ENCODE assay signal across 12 cellular contexts in the genomic region with DNA sequence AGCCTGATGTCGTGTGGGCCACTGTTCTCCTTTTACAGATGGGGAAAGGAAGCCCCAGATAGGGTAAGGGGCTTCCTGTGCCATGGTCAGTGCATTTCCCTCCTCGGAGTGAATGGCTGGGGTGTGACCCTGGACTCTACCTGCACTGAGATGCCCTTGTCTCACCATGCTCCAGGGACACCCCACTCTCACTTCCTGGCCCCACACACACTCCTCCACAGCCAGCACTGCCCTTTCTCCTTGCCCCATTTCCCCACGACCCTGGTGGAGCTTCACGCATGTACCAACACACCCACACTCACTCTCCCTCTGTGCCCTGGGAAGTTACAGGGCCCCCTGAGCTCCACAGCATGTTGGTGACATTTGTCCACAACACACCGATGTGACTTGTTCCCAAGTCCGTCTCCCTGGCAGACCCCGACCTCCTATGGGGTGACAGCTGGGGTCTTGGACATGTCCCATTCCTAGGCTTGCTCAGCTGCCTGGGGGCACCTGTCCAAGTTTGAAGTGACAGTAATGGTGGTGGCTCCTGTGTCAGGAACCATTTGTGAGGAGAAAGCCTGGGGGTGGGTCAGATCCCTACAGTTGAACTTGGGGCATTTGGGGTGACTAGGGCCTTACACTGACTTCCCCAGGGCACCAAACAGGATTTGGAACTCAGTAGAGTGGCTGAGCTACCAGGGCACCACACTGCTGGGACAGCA. TPM values are rescaled to one million over a fixed set of nuclear protein-coding genes. Genes with fewer than 3 reads are reported as not detected.
DNase-seq lines count a peak whose midpoint lies in the region; ATAC-seq and TF ChIP-seq lines count a peak whose summit lies in the region.
"Had no signal": no experiment of that assay in that cellular context is flagged by ENCODE, and none has a peak within 500 bp of the region (broad histone marks: within the 10 kb centered on the region; RNA-seq: fewer than 3 reads in every experiment).

No MANE protein-coding gene starts in this region.

- H3K9me3 Mint-ChIP-seq in CD14-positive monocyte = no peaks in the 10 kb centered on the region
- H3K9me3 Mint-ChIP-seq in activated CD4-positive, alpha-beta memory T cell treated with anti-CD3 and anti-CD28 coated beads for 36 hours = no peaks in the 10 kb centered on the region
- H3K9me3 Mint-ChIP-seq: CD8-positive, alpha-beta memory T cell; memory B cell had no signal

- H3K4me3 Mint-ChIP-seq in CD14-positive monocyte = no peak overlapping the region
- H3K4me3 Mint-ChIP-seq in activated CD4-positive, alpha-beta memory T cell treated with anti-CD3 and anti-CD28 coated beads for 36 hours = no peak overlapping the region
- H3K4me3 Mint-ChIP-seq: CD8-positive, alpha-beta memory T cell; memory B cell had no signal

- peak overlapping the region; percentile 92 to 98 (median 96) for H3K27ac Mint-ChIP-seq in CD14-positive monocyte
- H3K27ac Mint-ChIP-seq in activated CD4-positive, alpha-beta memory T cell treated with anti-CD3 and anti-CD28 coated beads for 36 hours = no peak overlapping the region
- H3K27ac Mint-ChIP-seq: memory B cell had no signal

- intact Hi-C loops in CD14-positive monocyte (cut with micrococcal nuclease) = no loop called here
- intact Hi-C loops in PC-3 (cut with micrococcal nuclease) = no loop called here
- intact Hi-C loops in heart left ventricle (cut with DNase I) = no loop called here
- intact Hi-C loops in activated CD4-positive, alpha-beta memory T cell treated with anti-CD3 and anti-CD28 coated beads for 36 hours (cut with micrococcal nuclease) = no loop called here

- 68 to 77% (median 72%) methylated on average over 7 of the region's 7 CpGs for WGBS in heart left ventricle, 4 donors

- no TSS peak for BruUV-seq in PC-3 (replicated peaks; lab: Mats Ljungman, UMichigan)

- no peak for ATAC-seq in PC-3
- ATAC-seq in heart left ventricle = no peak
- ATAC-seq in HG03571 (IDR thresholded peaks at IDR 0.05; ENCODE audit: unreplicated experiment) = no peak

- H3K4me1 ChIP-seq in PC-3 (ENCODE audit: insufficient read depth, low read length) (peaks cover 32% of the 10 kb centered on the region), heart left ventricle (peaks cover 7 to 84% (median 41%) of the 10 kb centered on the region in 12 donors), parathyroid adenoma (no peaks in the 10 kb centered on the region), BE2C (no peaks in the 10 kb centered on the region)

- peaks cover 64 to 90% of the 10 kb centered on the region in 2 donors for H3K36me3 Mint-ChIP-seq in CD14-positive monocyte
- H3K36me3 Mint-ChIP-seq in activated CD4-positive, alpha-beta memory T cell treated with anti-CD3 and anti-CD28 coated beads for 36 hours = no peaks in the 10 kb centered on the region

- DNase-seq in CD14-positive monocyte (ENCODE audit: low spot score) = no peak
- DNase-seq in PC-3 = no peak
- peak in 1 of 5 donors; percentile 23 for DNase-seq in heart left ventricle
- no peak for DNase-seq in GM19240 (ENCODE audit: insufficient read length, low spot score)
- DNase-seq in BE2C = no peak
- no peak for DNase-seq in activated CD4-positive, alpha-beta memory T cell treated with anti-CD3 and anti-CD28 coated beads for 36 hours
- DNase-seq: CD8-positive, alpha-beta memory T cell; KG1; NCI-H2107 had no signal

- H3K9me2 ChIP-seq in PC-3 (replicated peaks; ENCODE audit: low read length) = no peaks in the 10 kb centered on the region

- H3K4me2 ChIP-seq in PC-3 (ENCODE audit: low read length) (no peak overlapping the region), parathyroid adenoma (ENCODE audit: low read length) (no peak overlapping the region)

- H3K27me3 Mint-ChIP-seq in CD14-positive monocyte (ENCODE audit: low read depth in 3 of 3) = no peaks in the 10 kb centered on the region
- no peaks in the 10 kb centered on the region for H3K27me3 Mint-ChIP-seq in activated CD4-positive, alpha-beta memory T cell treated with anti-CD3 and anti-CD28 coated beads for 36 hours
- H3K27me3 Mint-ChIP-seq: CD8-positive, alpha-beta memory T cell; memory B cell had no signal

- POLR2A ChIA-PET in PC-3 (lab: Charles Lee; ENCODE audit: unreplicated experiment) = no interaction called here
- POLR2A ChIA-PET in activated CD4-positive, alpha-beta memory T cell treated with anti-CD3 and anti-CD28 coated beads for 36 hours (lab: Charles Lee) = no interaction called here

- no peak for TF ChIP-seq POLR2A in heart left ventricle (IDR thresholded peaks at IDR 0.05)

- CTCF ChIA-PET in PC-3 (lab: Charles Lee) = no interaction called here
- CTCF ChIA-PET in activated CD4-positive, alpha-beta memory T cell treated with anti-CD3 and anti-CD28 coated beads for 36 hours (lab: Charles Lee) = interaction anchor here (0.8 to 1.8 kb wide), 4 partner anchors 71 to 306 kb away, joined by 3 to 13 read pairs (median 4); no protein-coding TSS in a partner anchor

- H3K9ac ChIP-seq in PC-3 (ENCODE audit: low read length) = peak overlapping the region; percentile 78
- no peak overlapping the region for H3K9ac ChIP-seq in parathyroid adenoma

- no peaks in the 10 kb centered on the region for H3K79me2 ChIP-seq in PC-3 (ENCODE audit: low read length)
- H3K79me2 ChIP-seq in parathyroid adenoma = no peaks in the 10 kb centered on the region

- H3K36me3 ChIP-seq in PC-3 (ENCODE audit: low read depth, low read length) (no peaks in the 10 kb centered on the region), heart left ventricle (peaks cover 0 to 64% (median 28%) of the 10 kb centered on the region in 9 donors), parathyroid adenoma (ENCODE audit: control insufficient read depth, insufficient read depth, low read length) (no peaks in the 10 kb centered on the region), BE2C (no peaks in the 10 kb centered on the region)

- H4K20me1 ChIP-seq in PC-3 (ENCODE audit: low read length) = no peaks in the 10 kb centered on the region

- H3F3A ChIP-seq in PC-3 (ENCODE audit: low read length, unreplicated experiment) = no peaks in the 10 kb centered on the region

- H3K4me3 ChIP-seq in PC-3 (ENCODE audit: low read length) = no peak overlapping the region
- no peak overlapping the region for H3K4me3 ChIP-seq in heart left ventricle
- H3K4me3 ChIP-seq in parathyroid adenoma (ENCODE audit: low read depth, low read length) = no peak overlapping the region
- H3K4me3 ChIP-seq in BE2C (ENCODE audit: low read depth, low read length) = no peak overlapping the region

- H3K9me3 ChIP-seq in PC-3 (ENCODE audit: low read length) (no peaks in the 10 kb centered on the region), heart left ventricle (no peaks in the 10 kb centered on the region), parathyroid adenoma (ENCODE audit: control insufficient read depth, low read length) (no peaks in the 10 kb centered on the region), BE2C (no peaks in the 10 kb centered on the region)

- H3K27me3 ChIP-seq in PC-3 (ENCODE audit: low read length) (no peaks in the 10 kb centered on the region), heart left ventricle (no peaks in the 10 kb centered on the region), parathyroid adenoma (ENCODE audit: control insufficient read depth, insufficient read depth, low read length) (no peaks in the 10 kb centered on the region), BE2C (no peaks in the 10 kb centered on the region)

- H3K27ac ChIP-seq in PC-3 (ENCODE audit: low read length) (peak overlapping the region; percentile 92), heart left ventricle (peak overlapping the region in 11 of 12 donors; percentile 42 to 95 (median 78)), parathyroid adenoma (peak overlapping the region; percentile 59)

- no peak for TF ChIP-seq CTCF in CD14-positive monocyte (IDR thresholded peaks at IDR 0.05)
- TF ChIP-seq CTCF in PC-3 (conservative IDR thresholded peaks at IDR 0.05; ENCODE audit: low read depth, low read length) = no peak
- TF ChIP-seq CTCF in heart left ventricle (IDR thresholded peaks at IDR 0.05) = no peak
- TF ChIP-seq CTCF in parathyroid adenoma (IDR thresholded peaks at IDR 0.05) = no peak
- TF ChIP-seq CTCF in BE2C (IDR thresholded peaks at IDR 0.05; ENCODE audit: low read depth, low read length) = no peak

- H3K4me1 Mint-ChIP-seq in CD14-positive monocyte = peaks cover 74% of the 10 kb centered on the region
- peaks cover 18% of the 10 kb centered on the region for H3K4me1 Mint-ChIP-seq in activated CD4-positive, alpha-beta memory T cell treated with anti-CD3 and anti-CD28 coated beads for 36 hours (ENCODE audit: low read depth)
- H3K4me1 Mint-ChIP-seq: memory B cell had no signal

- no peak overlapping the region for H2AFZ ChIP-seq in PC-3 (ENCODE audit: low read length)
- no peak overlapping the region for H2AFZ ChIP-seq in parathyroid adenoma

RNA-seq across cellular contexts. Expression of gene PECAM1, which starts 47.4 kb away (rescaled TPM):
- polyA plus RNA-seq in CD14-positive monocyte (100 to 1,000 TPM; 205 to 342 TPM), heart left ventricle (10 to 100 TPM; 26.1 to 74.2 TPM)
- total RNA-seq in PC-3 (2014; rRNA removed) (2.3 and 2.4 TPM in 2 replicates), heart left ventricle (100 to 1,000 TPM in 6 of 9 donors, 10 to 100 TPM in 3; 66.2 to 259 (median 117) TPM)
- polyA plus RNA-seq in BE2C (2012; ENCODE audit: insufficient read depth, insufficient read length, low read depth) = 1.0 TPM
- 1 to 10 TPM; 1.1 to 1.3 TPM for total RNA-seq in activated CD4-positive, alpha-beta memory T cell treated with anti-CD3 and anti-CD28 coated beads for 36 hours

Comparison
In these comparisons a context has a peak if more than half of its experiments do, and no peak if none do; other contexts are left out.
1. RNA of gene PECAM1, which starts 47.4 kb away (total RNA-seq): 66.2 to 259 TPM in heart left ventricle; 2.3 to 2.4 TPM in PC-3 and 1.1 to 1.3 TPM in activated CD4-positive, alpha-beta memory T cell treated with anti-CD3 and anti-CD28 coated beads for 36 hours; every median in the first group is over 10 times any median in the second.
2. Peak in every context shown above with its lines, with median percentiles within 50 percentile points of each other: H3K27ac ChIP-seq.